In the genomic region with DNA sequence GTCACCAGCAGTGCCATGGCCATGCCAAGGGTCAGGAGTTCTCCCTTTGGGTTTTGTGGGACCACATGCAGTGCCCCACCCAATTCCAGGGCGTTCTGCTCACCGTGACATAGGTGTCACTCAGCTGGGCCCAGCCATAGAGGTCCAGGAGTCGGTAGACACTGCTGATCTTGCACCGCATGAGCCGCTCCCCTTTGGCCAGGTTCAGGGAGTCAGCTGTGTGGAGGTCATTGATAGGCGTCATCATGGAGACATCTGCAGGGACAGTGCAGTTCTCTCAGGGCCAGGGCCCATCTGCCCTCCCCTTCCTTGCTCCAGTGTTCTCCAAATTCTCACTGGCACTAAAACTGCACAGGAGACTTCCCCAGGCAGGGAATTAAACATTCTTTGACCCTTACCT, we compare ENCODE assay signal across 18 cellular contexts.
"Had no signal": no experiment of that assay in that cellular context is flagged by ENCODE, and none has a peak within 500 bp of the region (broad histone marks: within the 10 kb centered on the region; RNA-seq: fewer than 3 reads in every experiment).

No MANE protein-coding gene starts in this region.

- H3K36me3 ChIP-seq: uterus had no signal

- DNase-seq: effector memory CD8-positive, alpha-beta T cell; foreskin keratinocyte; left colon; left ventricle myocardium superior; mesendoderm; nephron progenitor cell; psoas muscle; retina; small intestine; stimulated activated CD4-positive, alpha-beta T cell treated with anti-CD3 and anti-CD28 coated beads, Interleukin-2, amount 100 ng/mL, for 48 hours; stimulated activated naive CD4-positive, alpha-beta T cell treated with Interleukin-2 at 50 U/mL for 16 hours; trophoblast cell; uterus had no signal

- ATAC-seq: effector memory CD8-positive, alpha-beta T cell; foreskin keratinocyte; left colon; left ventricle myocardium superior; naive thymus-derived CD4-positive, alpha-beta T cell; psoas muscle had no signal

- H3K9me3 ChIP-seq: psoas muscle, uterus had no signal

- H3K27ac Mint-ChIP-seq: effector memory CD8-positive, alpha-beta T cell; naive thymus-derived CD4-positive, alpha-beta T cell; nephron progenitor cell had no signal

- H3K9me3 Mint-ChIP-seq: effector memory CD8-positive, alpha-beta T cell; naive thymus-derived CD4-positive, alpha-beta T cell; nephron progenitor cell had no signal

- FAIRE-seq: endothelial cell of umbilical vein, small intestine had no signal

- H3K27ac ChIP-seq: foreskin keratinocyte, hepatocyte, parathyroid adenoma, psoas muscle, uterus had no signal

- H3K4me1 ChIP-seq: foreskin keratinocyte, parathyroid adenoma, psoas muscle, uterus had no signal

- H3K27me3 ChIP-seq: hepatocyte, uterus had no signal

- H3K4me3 Mint-ChIP-seq: effector memory CD8-positive, alpha-beta T cell; naive thymus-derived CD4-positive, alpha-beta T cell; nephron progenitor cell had no signal

- H3K4me3 ChIP-seq: hepatocyte, lung, psoas muscle, uterus had no signal
